2 cellular contexts compared by ENCODE assay signal in genomic region chr2:64262816-64263215, GRCh38.
TF ChIP-seq lines count a peak whose summit lies in the region.

No MANE protein-coding gene starts in this region.

TF ChIP-seq in IMR-90, 13 proteins besides CTCF, POLR2A, EP300 and RAD21:
- no peak for TF ChIP-seq RCOR1 (IDR thresholded peaks at IDR 0.05; ENCODE audit: insufficient replicate concordance, low read length)

TF ChIP-seq in H1, 55 proteins besides CTCF, POLR2A, EP300 and RAD21:
- TF ChIP-seq, protein P1, sequence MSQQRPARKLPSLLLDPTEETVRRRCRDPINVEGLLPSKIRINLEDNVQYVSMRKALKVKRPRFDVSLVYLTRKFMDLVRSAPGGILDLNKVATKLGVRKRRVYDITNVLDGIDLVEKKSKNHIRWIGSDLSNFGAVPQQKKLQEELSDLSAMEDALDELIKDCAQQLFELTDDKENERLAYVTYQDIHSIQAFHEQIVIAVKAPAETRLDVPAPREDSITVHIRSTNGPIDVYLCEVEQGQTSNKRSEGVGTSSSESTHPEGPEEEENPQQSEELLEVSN (IDR thresholded peaks at IDR 0.05), result no peak
- TF ChIP-seq CEBPB (IDR thresholded peaks at IDR 0.05; ENCODE audit: low read depth, low read length) (no peak), SP1 (IDR thresholded peaks at IDR 0.05; ENCODE audit: low read depth, low read length) (no peak), ATF2 (IDR thresholded peaks at IDR 0.05; ENCODE audit: low read length) (no peak), RXRA (IDR thresholded peaks at IDR 0.05; ENCODE audit: insufficient read depth, low read depth, low read length) (no peak)
